In the genomic region with DNA sequence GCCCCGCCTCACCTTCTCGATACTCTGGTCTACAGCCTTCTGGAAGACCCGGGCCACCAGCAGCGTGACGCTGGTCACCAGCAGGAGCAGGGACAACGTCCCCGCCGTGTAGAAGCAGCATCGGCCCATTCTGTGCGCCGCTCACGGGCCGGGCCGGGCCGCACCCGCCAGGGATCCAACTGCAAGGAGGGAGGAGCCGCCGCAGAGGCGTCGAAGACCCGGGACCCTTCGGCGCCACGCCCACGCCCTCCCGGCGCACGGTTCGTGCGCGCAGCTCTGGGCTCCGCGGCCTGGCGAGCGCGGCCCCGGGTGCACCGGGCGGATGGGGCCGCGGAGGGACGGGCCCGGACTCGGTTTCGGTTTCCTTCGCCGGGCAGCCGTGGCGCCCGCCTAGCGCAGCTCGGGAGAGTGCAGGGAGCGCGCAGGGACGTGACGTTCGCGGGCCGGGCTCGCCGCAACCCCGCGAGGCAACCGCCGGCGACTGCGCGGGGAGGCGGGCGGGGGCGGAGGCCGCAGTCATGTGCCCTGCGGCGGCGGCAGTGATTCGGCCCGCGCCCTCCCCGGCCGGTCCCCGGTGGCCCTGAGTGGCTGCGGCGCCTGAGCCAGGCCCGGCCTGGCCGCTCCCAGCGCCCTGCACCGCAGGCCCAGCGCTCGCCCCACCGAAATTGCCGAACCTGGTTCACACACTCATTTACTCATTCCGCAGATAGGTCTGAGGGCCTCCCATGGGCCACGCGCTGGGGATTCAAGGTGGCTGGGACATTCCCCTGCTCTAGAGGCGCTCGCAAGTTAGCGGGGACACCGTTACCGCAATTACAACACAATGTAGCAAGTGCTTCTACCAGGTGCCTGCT, we compare ENCODE assay signal across 8 cellular contexts. TPM values are rescaled to one million over a fixed set of nuclear protein-coding genes. Genes with fewer than 3 reads are reported as not detected.
DNase-seq lines count a peak whose midpoint lies in the region; ATAC-seq and TF ChIP-seq lines count a peak whose summit lies in the region.

A gene with protein sequence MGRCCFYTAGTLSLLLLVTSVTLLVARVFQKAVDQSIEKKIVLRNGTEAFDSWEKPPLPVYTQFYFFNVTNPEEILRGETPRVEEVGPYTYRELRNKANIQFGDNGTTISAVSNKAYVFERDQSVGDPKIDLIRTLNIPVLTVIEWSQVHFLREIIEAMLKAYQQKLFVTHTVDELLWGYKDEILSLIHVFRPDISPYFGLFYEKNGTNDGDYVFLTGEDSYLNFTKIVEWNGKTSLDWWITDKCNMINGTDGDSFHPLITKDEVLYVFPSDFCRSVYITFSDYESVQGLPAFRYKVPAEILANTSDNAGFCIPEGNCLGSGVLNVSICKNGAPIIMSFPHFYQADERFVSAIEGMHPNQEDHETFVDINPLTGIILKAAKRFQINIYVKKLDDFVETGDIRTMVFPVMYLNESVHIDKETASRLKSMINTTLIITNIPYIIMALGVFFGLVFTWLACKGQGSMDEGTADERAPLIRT (minus strand): TSS at position 410 of the 854 bp plus-strand sequence. CDS start 281 bp downstream, at position 129.

- peaks cover under 1% of the 10 kb centered on the region for H3K36me3 Mint-ChIP-seq in IgD-negative memory B cell
- H3K36me3 Mint-ChIP-seq in neural progenitor cell: peaks cover 4% of the 10 kb centered on the region

- peak within 1 kb of the TSS; percentile 100 for H2AFZ ChIP-seq in DND-41 (ENCODE audit: low read depth, low read length)
- peak within 1 kb of the TSS; percentile 87 for H2AFZ ChIP-seq in neural progenitor cell (replicated peaks)

- ATAC-seq in DND-41 (ENCODE audit: insufficient read depth, low read depth) (peak; percentile 79), GM21529 (IDR thresholded peaks at IDR 0.05; ENCODE audit: unreplicated experiment) (peak; percentile 76)

- H3K9ac ChIP-seq in DND-41 (ENCODE audit: low read depth, low read length): peak within 1 kb of the TSS; percentile 92
- H3K9ac ChIP-seq in neural progenitor cell: peak within 1 kb of the TSS; percentile 58

- H3K27ac Mint-ChIP-seq in IgD-negative memory B cell: peak within 1 kb of the TSS; percentile 90 to 99 (median 98)
- H3K27ac Mint-ChIP-seq in neural progenitor cell: peak within 1 kb of the TSS; percentile 89

- peaks cover 49% of the 10 kb centered on the region for H3K79me2 ChIP-seq in DND-41 (ENCODE audit: insufficient read depth, low read length)
- H3K79me2 ChIP-seq in neural progenitor cell (ENCODE audit: low read depth): peaks cover 38% of the 10 kb centered on the region

- H3K4me3 ChIP-seq in DND-41 (ENCODE audit: low read depth in 1 of 2, low read length in 2 of 2): peak within 1 kb of the TSS; percentile 59 to 90
- peak within 1 kb of the TSS; percentile 68 to 75 for H3K4me3 ChIP-seq in foreskin fibroblast (ENCODE audit: low read depth in 1 of 2, low read length in 2 of 2)
- peak within 1 kb of the TSS; percentile 70 for H3K4me3 ChIP-seq in neural progenitor cell

- peak within 1 kb of the TSS; percentile 93 for H3K27ac ChIP-seq in DND-41 (ENCODE audit: low read length)
- H3K27ac ChIP-seq in RWPE1: peak within 1 kb of the TSS; percentile 92
- H3K27ac ChIP-seq in neural progenitor cell: peak within 1 kb of the TSS; percentile 84
- H3K27ac ChIP-seq in substantia nigra (ENCODE audit: low read depth, low read length, poor library complexity, severe bottlenecking): peak within 1 kb of the TSS; percentile 96

- peaks cover 3% of the 10 kb centered on the region for H3K36me3 ChIP-seq in DND-41 (ENCODE audit: insufficient read depth, low read length)
- H3K36me3 ChIP-seq in neural progenitor cell: no peaks in the 10 kb centered on the region

- no peak for TF ChIP-seq CTCF in DND-41 (IDR thresholded peaks at IDR 0.05; ENCODE audit: borderline replicate concordance, extremely low read depth, low read length, poor library complexity, severe bottlenecking)
- TF ChIP-seq CTCF in RWPE1 (conservative IDR thresholded peaks at IDR 0.05; ENCODE audit: low read depth): no peak
- no peak for TF ChIP-seq CTCF in foreskin fibroblast (IDR thresholded peaks at IDR 0.05; ENCODE audit: low read depth, low read length)
- no peak for TF ChIP-seq CTCF in neural progenitor cell (IDR thresholded peaks at IDR 0.05)

- H3K4me3 Mint-ChIP-seq in IgD-negative memory B cell (peak within 1 kb of the TSS; percentile 90 to 98 (median 94)), neural progenitor cell (peak within 1 kb of the TSS; percentile 93)

- no peaks in the 10 kb centered on the region for H3K27me3 ChIP-seq in DND-41 (ENCODE audit: insufficient read depth, low read length, poor library complexity)
- peaks cover 4% of the 10 kb centered on the region for H3K27me3 ChIP-seq in neural progenitor cell

- DNase-seq in DND-41 (peak; percentile 69), RWPE1 (ENCODE audit: low spot score) (peak; percentile 84), activated gamma-delta T cell treated with Interleukin-2 at 50 U/mL for 16 hours (peak; percentile 56), foreskin fibroblast (peak; percentile 91 to 96), neural progenitor cell (ENCODE audit: low spot score) (peak; percentile 91), substantia nigra (lab: John Stamatoyannopoulos, UW) (peak; percentile 28 to 94 (median 82))

- H3K27me3 Mint-ChIP-seq in IgD-negative memory B cell: peaks cover 2% of the 10 kb centered on the region
- H3K27me3 Mint-ChIP-seq in neural progenitor cell (ENCODE audit: insufficient read depth, low read depth): peaks cover 4% of the 10 kb centered on the region

- no peaks in the 10 kb centered on the region for H3K9me3 Mint-ChIP-seq in IgD-negative memory B cell
- H3K9me3 Mint-ChIP-seq in neural progenitor cell: no peaks in the 10 kb centered on the region

- H3K4me1 ChIP-seq in DND-41 (ENCODE audit: insufficient read depth, low read length): peaks cover 42% of the 10 kb centered on the region
- peaks cover 19% of the 10 kb centered on the region for H3K4me1 ChIP-seq in neural progenitor cell

- peaks cover 15% of the 10 kb centered on the region for H3F3A ChIP-seq in neural progenitor cell (ENCODE audit: low read depth)

- H3K4me1 Mint-ChIP-seq in IgD-negative memory B cell (peaks cover 30 to 41% (median 36%) of the 10 kb centered on the region in 3 donors), neural progenitor cell (peaks cover 46% of the 10 kb centered on the region)

- H3K4me2 ChIP-seq in DND-41 (ENCODE audit: insufficient read depth, low read length): peak within 1 kb of the TSS; percentile 100
- H3K4me2 ChIP-seq in neural progenitor cell: peak within 1 kb of the TSS; percentile 94

- CTCF ChIA-PET in RWPE1 (lab: Yijun Ruan, JAX): interaction anchor here (0.5 to 0.7 kb wide), 2 partner anchors 94 to 977 kb away, joined by 3 read pairs; no protein-coding TSS in a partner anchor

- H3K9me3 ChIP-seq in DND-41 (ENCODE audit: insufficient read depth, low read length, severe bottlenecking) (no peaks in the 10 kb centered on the region), neural progenitor cell (ENCODE audit: low read depth) (no peaks in the 10 kb centered on the region)

- POLR2A ChIA-PET in RWPE1 (lab: Yijun Ruan, JAX; ENCODE audit: low non-redundant PET): no interaction called here

- peaks cover 4% of the 10 kb centered on the region; the same call in 1 of the 2 replicates for H4K20me1 ChIP-seq in DND-41 (ENCODE audit: insufficient read depth, low read length)
- peaks cover 9% of the 10 kb centered on the region for H4K20me1 ChIP-seq in neural progenitor cell (ENCODE audit: low read depth)

RNA-seq across cellular contexts. Expression of the gene that starts here (rescaled TPM):
- polyA plus RNA-seq in IgD-negative memory B cell: 12.2 TPM
- total RNA-seq in neural progenitor cell (ENCODE audit: low replicate concordance): 67.1 and 97.4 TPM in 2 replicates

Comparison
In these comparisons a context has a peak if more than half of its experiments do, and no peak if none do; other contexts are left out.
1. Peak in every context shown above with its lines: DNase-seq, ATAC-seq, H3K4me3 ChIP-seq and H3K27ac ChIP-seq.